Comparison of ENCODE assay signal across 14 cellular contexts in genomic region chr16:73010150-73010676, GRCh38. TPM values are rescaled to one million over a fixed set of nuclear protein-coding genes. Genes with fewer than 3 reads are reported as not detected.
DNase-seq lines count a peak whose midpoint lies in the region; ATAC-seq and TF ChIP-seq lines count a peak whose summit lies in the region.
"Had no signal": no experiment of that assay in that cellular context is flagged by ENCODE, and none has a peak within 500 bp of the region (broad histone marks: within the 10 kb centered on the region; RNA-seq: fewer than 3 reads in every experiment).

No MANE protein-coding gene starts in this region.

- H3K27me3 Mint-ChIP-seq in CD14-positive monocyte (ENCODE audit: low read depth in 3 of 3) = peaks cover 1 to 6% (median 3%) of the 10 kb centered on the region in 3 donors

- TF ChIP-seq CTCF in CD14-positive monocyte (IDR thresholded peaks at IDR 0.05) = no peak

- peaks cover 37% of the 10 kb centered on the region for H3K4me1 Mint-ChIP-seq in CD14-positive monocyte
- H3K4me1 Mint-ChIP-seq: CD4-positive, CD25-positive, alpha-beta regulatory T cell had no signal

- intact Hi-C loops in CD14-positive monocyte (cut with micrococcal nuclease) = no loop called here

- H3K36me3 Mint-ChIP-seq in CD14-positive monocyte = no peaks in the 10 kb centered on the region
- H3K36me3 Mint-ChIP-seq: CD4-positive, CD25-positive, alpha-beta regulatory T cell; naive thymus-derived CD4-positive, alpha-beta T cell had no signal

- peak overlapping the region in 4 of 7 donors; percentile 1 to 66 (median 34) for H3K27ac Mint-ChIP-seq in CD14-positive monocyte
- H3K27ac Mint-ChIP-seq: CD4-positive, CD25-positive, alpha-beta regulatory T cell; naive thymus-derived CD4-positive, alpha-beta T cell had no signal

- ATAC-seq in HG03571 (IDR thresholded peaks at IDR 0.05; ENCODE audit: unreplicated experiment) = no peak
- ATAC-seq in GM18520 (IDR thresholded peaks at IDR 0.05; ENCODE audit: unreplicated experiment) = no peak
- ATAC-seq: activated CD4-positive, CD25-positive, alpha-beta regulatory T cell treated with anti-CD3 and anti-CD28 coated beads, Interleukin-2, amount 50 U/mL, for 24 hours; activated T-cell treated with anti-CD3 and anti-CD28 coated beads, Interleukin-2, amount 50 U/mL, for 4 hours; naive thymus-derived CD4-positive, alpha-beta T cell had no signal

- H3K9me3 Mint-ChIP-seq in CD14-positive monocyte = no peaks in the 10 kb centered on the region
- H3K9me3 Mint-ChIP-seq: activated T-cell treated with anti-CD3 and anti-CD28 coated beads, Interleukin-2, amount 50 U/mL, for 4 hours had no signal

- H3K4me3 Mint-ChIP-seq in CD14-positive monocyte = peak overlapping the region in 1 of 2 donors; percentile 77
- H3K4me3 Mint-ChIP-seq: activated T-cell treated with anti-CD3 and anti-CD28 coated beads, Interleukin-2, amount 50 U/mL, for 4 hours; CD4-positive, CD25-positive, alpha-beta regulatory T cell; naive thymus-derived CD4-positive, alpha-beta T cell had no signal

- DNase-seq in CD14-positive monocyte (ENCODE audit: low spot score) (no peak), NCI-H1092 (lab: John Stamatoyannopoulos, UW) (peak; percentile 31), UCSD-AML1 (lab: John Stamatoyannopoulos, UW; ENCODE audit: unreplicated experiment) (peak; percentile 28), lung microvascular endothelial cell (ENCODE audit: low read depth in 2 of 2) (peak; percentile 27 to 50), D341Med (ENCODE audit: low spot score) (no peak), NCI-H1694 treated with DMSO at 0.1 percent for 48 hours (lab: John Stamatoyannopoulos, UW) (no peak)
- DNase-seq: activated T-cell treated with anti-CD3 and anti-CD28 coated beads, Interleukin-2, amount 50 U/mL, for 4 hours; CD4-positive, CD25-positive, alpha-beta regulatory T cell; foreskin fibroblast; naive thymus-derived CD4-positive, alpha-beta T cell; NCI-H510A treated with DMSO at 0.1 percent for 48 hours had no signal

RNA-seq across cellular contexts. Expression of gene ZFHX3, which starts 37.7 kb away (rescaled TPM):
- polyA plus RNA-seq in CD14-positive monocyte = under 1 TPM; 0.42 to 0.43 TPM
- 3.7 and 7.9 TPM in 2 replicates for total RNA-seq in lung microvascular endothelial cell

Comparison
In these comparisons a context has a peak if more than half of its experiments do, and no peak if none do; other contexts are left out.
1. DNase-seq: peak in NCI-H1092 (single experiment), UCSD-AML1 (single experiment) and lung microvascular endothelial cell (2 of 2); none in CD14-positive monocyte (single experiment), D341Med (single experiment) and NCI-H1694 treated with DMSO at 0.1 percent for 48 hours (single experiment).